8 cellular contexts compared by ENCODE assay signal in genomic region chr5:132489871-132490483, GRCh38. TPM values are rescaled to one million over a fixed set of nuclear protein-coding genes. Genes with fewer than 3 reads are reported as not detected.
DNase-seq lines count a peak whose midpoint lies in the region; ATAC-seq, FAIRE-seq and TF ChIP-seq lines count a peak whose summit lies in the region.

No MANE protein-coding gene starts in this region.

- FAIRE-seq in GM19239 (lab: Jason Lieb, UNC): no peak

- TF ChIP-seq CTCF in GM12865 (IDR thresholded peaks at IDR 0.05; ENCODE audit: insufficient read depth, low read depth, low read length, missing control alignments) (no peak), KMS-11 (conservative IDR thresholded peaks at IDR 0.05; ENCODE audit: low read depth, low read length) (no peak), neural crest cell (conservative IDR thresholded peaks at IDR 0.05) (peak; percentile 22)

- peaks cover 77% of the 10 kb centered on the region for H3K4me1 Mint-ChIP-seq in activated T-helper 1 cell treated with anti-CD3 and anti-CD28 coated beads, Interleukin-12 subunit alpha, Interleukin-12 subunit beta, Interleukin-2, Interleukin-4 antibody, amounts not matched to agents 30 ng/mL and 10 ng/mL and 1 ng/mL, durations not matched to agents 14 hours and 24 hours and 36 hours (ENCODE audit: low read depth)
- H3K4me1 Mint-ChIP-seq in neural crest cell: no peaks in the 10 kb centered on the region

- H3K27me3 ChIP-seq in KMS-11 (ENCODE audit: insufficient read depth, low read depth): no peaks in the 10 kb centered on the region

- intact Hi-C loops in activated T-helper 1 cell treated with anti-CD3 and anti-CD28 coated beads, Interleukin-12 subunit alpha, Interleukin-12 subunit beta, Interleukin-2, Interleukin-4 antibody, amounts not matched to agents 30 ng/mL and 10 ng/mL and 1 ng/mL, durations not matched to agents 14 hours and 24 hours and 36 hours (cut with micrococcal nuclease): loop anchor here (1.0 to 5.0 kb wide), 6 partner anchors 32 to 1737 kb away; partner anchors contain the start of genes AFF4 and PPP2CA

- H3K27ac ChIP-seq in KMS-11: peak overlapping the region; percentile 83

- ATAC-seq in GM21825 (IDR thresholded peaks at IDR 0.05; ENCODE audit: unreplicated experiment): peak; percentile 21

- H3K9me3 Mint-ChIP-seq in activated T-helper 1 cell treated with anti-CD3 and anti-CD28 coated beads, Interleukin-12 subunit alpha, Interleukin-12 subunit beta, Interleukin-2, Interleukin-4 antibody, amounts not matched to agents 30 ng/mL and 10 ng/mL and 1 ng/mL, durations not matched to agents 14 hours and 24 hours and 36 hours: no peaks in the 10 kb centered on the region
- no peaks in the 10 kb centered on the region for H3K9me3 Mint-ChIP-seq in neural crest cell

- no peaks in the 10 kb centered on the region; the same call in 1 of the 2 replicates for H3K36me3 ChIP-seq in KMS-11 (ENCODE audit: insufficient read depth)

- H3K27me3 Mint-ChIP-seq in activated T-helper 1 cell treated with anti-CD3 and anti-CD28 coated beads, Interleukin-12 subunit alpha, Interleukin-12 subunit beta, Interleukin-2, Interleukin-4 antibody, amounts not matched to agents 30 ng/mL and 10 ng/mL and 1 ng/mL, durations not matched to agents 14 hours and 24 hours and 36 hours (ENCODE audit: insufficient read depth): no peaks in the 10 kb centered on the region
- peaks cover 53% of the 10 kb centered on the region for H3K27me3 Mint-ChIP-seq in neural crest cell (ENCODE audit: low read depth)

- peak overlapping the region; percentile 95 for H3K27ac Mint-ChIP-seq in activated T-helper 1 cell treated with anti-CD3 and anti-CD28 coated beads, Interleukin-12 subunit alpha, Interleukin-12 subunit beta, Interleukin-2, Interleukin-4 antibody, amounts not matched to agents 30 ng/mL and 10 ng/mL and 1 ng/mL, durations not matched to agents 14 hours and 24 hours and 36 hours
- no peak overlapping the region for H3K27ac Mint-ChIP-seq in neural crest cell (ENCODE audit: unreplicated experiment)

- DNase-seq in GM12865 (ENCODE audit: low read depth): peak; percentile 72
- DNase-seq in activated T-helper 1 cell treated with anti-CD3 and anti-CD28 coated beads, Interleukin-12 subunit alpha, Interleukin-12 subunit beta, Interleukin-2, Interleukin-4 antibody, amounts not matched to agents 30 ng/mL and 10 ng/mL and 1 ng/mL, durations not matched to agents 14 hours and 24 hours and 36 hours (ENCODE audit: low spot score): no peak
- DNase-seq in fibroblast of peridontal ligament (ENCODE audit: extremely low read depth): peak; percentile 37
- no peak for DNase-seq in neural crest cell (ENCODE audit: low read depth, low spot score)
- DNase-seq in GM19239 (ENCODE audit: insufficient read length, low spot score): no peak
- no peak for DNase-seq in KG1 (lab: John Stamatoyannopoulos, UW)

- H3K9ac ChIP-seq in KMS-11: peak overlapping the region; percentile 87

- peaks cover 22% of the 10 kb centered on the region for H4K20me1 ChIP-seq in KMS-11 (ENCODE audit: insufficient read depth)

- H2AFZ ChIP-seq in KMS-11 (ENCODE audit: low read depth): no peak overlapping the region; the same call in 1 of the 2 replicates

- peaks cover 55% of the 10 kb centered on the region for H3K4me1 ChIP-seq in KMS-11 (ENCODE audit: low read depth, poor library complexity, severe bottlenecking)

- H3K4me3 Mint-ChIP-seq in activated T-helper 1 cell treated with anti-CD3 and anti-CD28 coated beads, Interleukin-12 subunit alpha, Interleukin-12 subunit beta, Interleukin-2, Interleukin-4 antibody, amounts not matched to agents 30 ng/mL and 10 ng/mL and 1 ng/mL, durations not matched to agents 14 hours and 24 hours and 36 hours: peak overlapping the region; percentile 99
- peak overlapping the region; percentile 80 for H3K4me3 Mint-ChIP-seq in neural crest cell

- H3K79me2 ChIP-seq in KMS-11 (ENCODE audit: insufficient read depth, low read depth): peaks cover 36% of the 10 kb centered on the region

- peak overlapping the region; percentile 73 for H3K4me3 ChIP-seq in GM12865 (ENCODE audit: low read depth, low read length)
- H3K4me3 ChIP-seq in KMS-11 (IDR thresholded peaks at IDR 0.05; ENCODE audit: insufficient read depth, low read depth, low read length): no peak overlapping the region

- peaks cover 49% of the 10 kb centered on the region for H3K36me3 Mint-ChIP-seq in activated T-helper 1 cell treated with anti-CD3 and anti-CD28 coated beads, Interleukin-12 subunit alpha, Interleukin-12 subunit beta, Interleukin-2, Interleukin-4 antibody, amounts not matched to agents 30 ng/mL and 10 ng/mL and 1 ng/mL, durations not matched to agents 14 hours and 24 hours and 36 hours (ENCODE audit: low read depth)
- H3K36me3 Mint-ChIP-seq in neural crest cell (ENCODE audit: low read depth): peaks cover 2% of the 10 kb centered on the region

- peak overlapping the region; percentile 98 for H3K4me2 ChIP-seq in KMS-11

RNA-seq across cellular contexts. Expression of gene IRF1, which starts 0.6 kb away (rescaled TPM):
- 190 and 198 TPM in 2 replicates for total RNA-seq in activated T-helper 1 cell treated with anti-CD3 and anti-CD28 coated beads, Interleukin-12 subunit alpha, Interleukin-12 subunit beta, Interleukin-2, Interleukin-4 antibody, amounts not matched to agents 30 ng/mL and 10 ng/mL and 1 ng/mL, durations not matched to agents 14 hours and 24 hours and 36 hours
- total RNA-seq in neural crest cell: 4.5 and 4.7 TPM in 2 replicates

RNA-seq across cellular contexts. Expression of gene IL5, which starts 53.3 kb away (rescaled TPM):
- 1.5 and 2.2 TPM in 2 replicates for total RNA-seq in activated T-helper 1 cell treated with anti-CD3 and anti-CD28 coated beads, Interleukin-12 subunit alpha, Interleukin-12 subunit beta, Interleukin-2, Interleukin-4 antibody, amounts not matched to agents 30 ng/mL and 10 ng/mL and 1 ng/mL, durations not matched to agents 14 hours and 24 hours and 36 hours
- total RNA-seq in neural crest cell: not detected in 2 replicates

Comparison
In these comparisons a context has a peak if more than half of its experiments do, and no peak if none do; other contexts are left out.
1. DNase-seq: peak in GM12865 (single experiment) and fibroblast of peridontal ligament (single experiment); none in activated T-helper 1 cell treated with anti-CD3 and anti-CD28 coated beads, Interleukin-12 subunit alpha, Interleukin-12 subunit beta, Interleukin-2, Interleukin-4 antibody, amounts not matched to agents 30 ng/mL and 10 ng/mL and 1 ng/mL, durations not matched to agents 14 hours and 24 hours and 36 hours (single experiment), neural crest cell (single experiment), GM19239 (single experiment) and KG1 (single experiment).
2. RNA of gene IRF1, which starts 0.6 kb away (total RNA-seq): 190 to 198 TPM in activated T-helper 1 cell treated with anti-CD3 and anti-CD28 coated beads, Interleukin-12 subunit alpha, Interleukin-12 subunit beta, Interleukin-2, Interleukin-4 antibody, amounts not matched to agents 30 ng/mL and 10 ng/mL and 1 ng/mL, durations not matched to agents 14 hours and 24 hours and 36 hours; 4.5 to 4.7 TPM in neural crest cell; every median in the first group is over 10 times any median in the second.